In the genomic region with DNA sequence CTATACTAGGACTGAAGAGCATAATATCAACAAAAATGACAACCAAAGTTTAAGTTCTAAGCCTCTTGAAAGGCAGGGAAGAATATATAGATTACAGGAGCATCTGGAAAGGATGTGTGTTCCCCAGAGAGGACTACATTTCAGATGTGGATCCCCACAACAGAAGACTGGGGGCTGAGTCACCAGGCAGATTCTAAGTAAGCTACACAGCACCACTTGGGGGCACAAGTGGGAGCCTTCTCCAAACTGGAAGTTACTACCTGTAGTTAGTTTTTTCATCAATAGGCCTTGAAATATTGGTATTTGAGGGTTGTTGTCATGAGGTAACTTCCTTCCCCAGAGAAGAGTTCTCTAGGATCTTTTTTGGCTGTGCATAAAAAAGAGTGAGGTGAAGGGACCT, we compare ENCODE assay signal across 14 cellular contexts.
"Had no signal": no experiment of that assay in that cellular context is flagged by ENCODE, and none has a peak within 500 bp of the region (broad histone marks: within the 10 kb centered on the region; RNA-seq: fewer than 3 reads in every experiment).

No MANE protein-coding gene starts in this region.

- H3K36me3 ChIP-seq: ascending aorta, esophagus squamous epithelium, sigmoid colon, stomach, thoracic aorta had no signal

- H3K4me3 Mint-ChIP-seq: activated naive CD8-positive, alpha-beta T cell treated with anti-CD3 and anti-CD28 coated beads, Interleukin-2, amount 50 U/mL, for 24 hours; activated T-cell treated with anti-CD3 and anti-CD28 coated beads, Interleukin-2, amount 50 U/mL, for 72 hours; neural crest cell; T-helper 1 cell treated with Interleukin-12 subunit alpha and Interleukin-12 subunit beta and Interleukin-4 antibody, amounts not matched to agents 30 μg/mL and 1 μg/mL, for 36 hours had no signal

- H3K4me1 Mint-ChIP-seq: neural crest cell had no signal

- H3K9me3 Mint-ChIP-seq: activated naive CD8-positive, alpha-beta T cell treated with anti-CD3 and anti-CD28 coated beads, Interleukin-2, amount 50 U/mL, for 24 hours; activated T-cell treated with anti-CD3 and anti-CD28 coated beads, Interleukin-2, amount 50 U/mL, for 72 hours; neural crest cell; T-helper 1 cell treated with Interleukin-12 subunit alpha and Interleukin-12 subunit beta and Interleukin-4 antibody, amounts not matched to agents 30 μg/mL and 1 μg/mL, for 36 hours had no signal

- H3K27ac ChIP-seq: ascending aorta, esophagus squamous epithelium, sigmoid colon, stomach, thoracic aorta had no signal

- H3K4me3 ChIP-seq: ascending aorta, esophagus squamous epithelium, sigmoid colon, stomach, thoracic aorta had no signal

- DNase-seq: activated CD4-positive, alpha-beta T cell treated with anti-CD3 and anti-CD28 coated beads, Interleukin-2, amount 50 U/mL, for 48 hours; activated CD4-positive, CD25-positive, alpha-beta regulatory T cell; activated CD8-positive, alpha-beta memory T cell treated with anti-CD3 and anti-CD28 coated beads, Interleukin-2, amount 50 U/mL, for 4 hours; activated naive CD8-positive, alpha-beta T cell treated with anti-CD3 and anti-CD28 coated beads, Interleukin-2, amount 50 U/mL, for 24 hours; activated T-cell treated with anti-CD3 and anti-CD28 coated beads, Interleukin-2, amount 50 U/mL, for 72 hours; esophagus squamous epithelium; foreskin melanocyte; sigmoid colon; stimulated activated CD4-positive, alpha-beta T cell treated with anti-CD3 and anti-CD28 coated beads, Interleukin-2, amount 100 ng/mL, for 48 hours; stomach had no signal

- ATAC-seq: activated naive CD8-positive, alpha-beta T cell treated with anti-CD3 and anti-CD28 coated beads, Interleukin-2, amount 50 U/mL, for 24 hours; activated T-cell treated with anti-CD3 and anti-CD28 coated beads, Interleukin-2, amount 50 U/mL, for 72 hours had no signal

- H3K27ac Mint-ChIP-seq: activated naive CD8-positive, alpha-beta T cell treated with anti-CD3 and anti-CD28 coated beads, Interleukin-2, amount 50 U/mL, for 24 hours; activated T-cell treated with anti-CD3 and anti-CD28 coated beads, Interleukin-2, amount 50 U/mL, for 72 hours; T-helper 1 cell treated with Interleukin-12 subunit alpha and Interleukin-12 subunit beta and Interleukin-4 antibody, amounts not matched to agents 30 μg/mL and 1 μg/mL, for 36 hours had no signal

- H3K27me3 Mint-ChIP-seq: activated naive CD8-positive, alpha-beta T cell treated with anti-CD3 and anti-CD28 coated beads, Interleukin-2, amount 50 U/mL, for 24 hours had no signal

- H3K9me3 ChIP-seq: ascending aorta, esophagus squamous epithelium, sigmoid colon, stomach, thoracic aorta had no signal

- H3K4me1 ChIP-seq: ascending aorta, esophagus squamous epithelium, sigmoid colon, stomach had no signal

- H3K27me3 ChIP-seq: ascending aorta, esophagus squamous epithelium, sigmoid colon, stomach had no signal
